8 cellular contexts compared by ENCODE assay signal in genomic region chr14:34982421-34983147, GRCh38. TPM values are rescaled to one million over a fixed set of nuclear protein-coding genes. Genes with fewer than 3 reads are reported as not detected.
DNase-seq lines count a peak whose midpoint lies in the region; ATAC-seq, FAIRE-seq and TF ChIP-seq lines count a peak whose summit lies in the region.

TSS of gene SRP54 (plus strand) at chr14:34982992. CDS start at chr14:34996710, 13,718 bp downstream.

- peak; percentile 65 to 81 for TF ChIP-seq POLR2A in H1 (IDR thresholded peaks at IDR 0.05; ENCODE audit: control extremely low read depth in 1 of 2, low read depth in 2 of 2, low read length in 2 of 2)

- no peak within 1 kb of the TSS for H2AK5ac ChIP-seq in H1 (ENCODE audit: low read depth, low read length)

- peak within 1 kb of the TSS; percentile 86 for H2BK5ac ChIP-seq in H1 (ENCODE audit: low read depth, low read length)

- no peak for TF ChIP-seq EP300 in H1 (IDR thresholded peaks at IDR 0.05; ENCODE audit: borderline replicate concordance in 1 of 2, low read depth in 2 of 2, low read length in 2 of 2)

- TF ChIP-seq RAD21 in H1 (IDR thresholded peaks at IDR 0.05 in 1 of 2, conservative IDR thresholded peaks at IDR 0.05 in 1 of 2; ENCODE audit: low read depth in 2 of 2, low read length in 2 of 2): peak; percentile 25 to 34; a peak in 3 of 4 replicates

- peak in 2 of 3 experiments; percentile 35 to 51; a peak in 3 of 4 replicates for TF ChIP-seq CTCF in H1 (IDR thresholded peaks at IDR 0.05; ENCODE audit: control extremely low read depth in 1 of 3, insufficient read depth in 1 of 3, low read depth in 1 of 3, low read length in 3 of 3)

- H3K4me1 ChIP-seq in H1 (replicated peaks in 1 of 4; ENCODE audit: control insufficient read depth in 3 of 4, insufficient read depth in 4 of 4, low read length in 3 of 4): peaks cover 0 to 5% (median 2%) of the 10 kb centered on the region in 4 experiments; a peak in 3 of 7 replicates

- peak within 1 kb of the TSS; percentile 64 to 93 (median 80) for H3K9ac ChIP-seq in H1 (replicated peaks in 1 of 4; ENCODE audit: extremely low read depth in 1 of 4, low read depth in 3 of 4, low read length in 3 of 4)

- 0 out of 2 replicates have a peak within 1 kb of the TSS, but pooled peaks have one; percentile 61 for H2BK15ac ChIP-seq in H1 (ENCODE audit: low read length)

- 3% methylated on average over 41 of the region's 45 CpGs; no CpG with 5 or more reads in 1 of the 2 experiments for WGBS in H1 (ENCODE audit: extremely low coverage in 1 of 2, insufficient coverage in 1 of 2, insufficient read length in 1 of 2, insufficient replicate concordance in 2 of 2, low coverage in 1 of 2, low lambda C conversion rate in 2 of 2, missing lambda C conversion rate in 1 of 2), 2 experiments

- CTCF ChIA-PET in activated CD8-positive, alpha-beta memory T cell treated with anti-CD3 and anti-CD28 coated beads for 36 hours (lab: Charles Lee): interaction anchor here (0.7 to 1.3 kb wide), 2 partner anchors 105 to 109 kb away, joined by 3 to 4 read pairs; no protein-coding TSS in a partner anchor
- CTCF ChIA-PET in H1 (lab: Charles Lee; ENCODE audit: partially characterized antibody): interaction anchor here (0.6 to 1.5 kb wide), 3 partner anchors 14 to 423 kb away, joined by 3 read pairs; no protein-coding TSS in a partner anchor

- H4K91ac ChIP-seq in H1 (replicated peaks; ENCODE audit: insufficient read length, low read length): peak within 1 kb of the TSS; percentile 42

- H3K79me2 ChIP-seq in H1 (ENCODE audit: control insufficient read depth in 1 of 2, insufficient read depth in 2 of 2, low read length in 2 of 2): peaks cover 0 to 73% of the 10 kb centered on the region in 2 experiments; a peak in 2 of 4 replicates

- no peak within 1 kb of the TSS for H3K23ac ChIP-seq in H1 (ENCODE audit: insufficient read length)

- in situ Hi-C loops in Caki2 (cut with HindIII; ENCODE audit: low pct_unique_long_range_greater_than_20kb, low sequenced_read_pairs): no loop called here

- no peak within 1 kb of the TSS for H2BK20ac ChIP-seq in H1 (ENCODE audit: low read length)

- H3K56ac ChIP-seq in H1 (replicated peaks; ENCODE audit: insufficient read length, low read depth, low read length): peak within 1 kb of the TSS; percentile 48

- H3K27me3 ChIP-seq in H1 (replicated peaks in 1 of 4; ENCODE audit: control insufficient read depth in 3 of 4, extremely low read depth in 1 of 4, insufficient read depth in 3 of 4, low read length in 3 of 4): no peaks in the 10 kb centered on the region

- no peaks in the 10 kb centered on the region for H3K9me3 ChIP-seq in H1 (ENCODE audit: insufficient read depth in 2 of 2, low read depth in 1 of 2, low read length in 1 of 2)

- peak; percentile 70 for FAIRE-seq in H1 (lab: Jason Lieb, UNC)

- H4K5ac ChIP-seq in H1 (ENCODE audit: insufficient read length, low read depth, low read length): peak within 1 kb of the TSS; percentile 68

- peak; percentile 97 for DNase-seq in Caki2 (ENCODE audit: low read depth)
- DNase-seq in HT1080 (ENCODE audit: low read depth): peak; percentile 97
- DNase-seq in NOMO-1 (lab: John Stamatoyannopoulos, UW; ENCODE audit: unreplicated experiment in 2 of 2): peak; percentile 96 to 98
- peak; percentile 98 to 99 for DNase-seq in H1 (ENCODE audit: low read depth in 1 of 2, low spot score in 2 of 2)
- peak; percentile 97 for DNase-seq in medulla oblongata (ENCODE audit: extremely low spot score)
- peak; percentile 100 for DNase-seq in stimulated activated CD8-positive, alpha-beta memory T cell treated with anti-CD3 and anti-CD28 coated beads, Interleukin-12 subunit alpha, Interleukin-12 subunit beta, amount 100 ng/mL, for 1 hour (ENCODE audit: low read depth)

- H3K4ac ChIP-seq in H1 (replicated peaks; ENCODE audit: insufficient read length, low read depth, low read length): peak within 1 kb of the TSS; percentile 41

- peak; percentile 72 for ATAC-seq in GM21367 (IDR thresholded peaks at IDR 0.05; ENCODE audit: unreplicated experiment)

- H2BK12ac ChIP-seq in H1 (ENCODE audit: low read depth, low read length): peak within 1 kb of the TSS; percentile 78; the same call in 1 of the 2 replicates

- peak within 1 kb of the TSS; percentile 82 for H3K18ac ChIP-seq in H1 (ENCODE audit: extremely low read depth, low read length)

- peak within 1 kb of the TSS; percentile 72; the same call in 1 of the 2 replicates for H4K8ac ChIP-seq in H1 (ENCODE audit: extremely low read depth, insufficient read depth, low read length)

- peaks cover 5% of the 10 kb centered on the region; the same call in 1 of the 2 replicates for H3K79me1 ChIP-seq in H1 (ENCODE audit: low read depth, low read length)

- POLR2A ChIA-PET in activated CD8-positive, alpha-beta memory T cell treated with anti-CD3 and anti-CD28 coated beads for 36 hours (lab: Charles Lee): interaction anchor here (0.5 to 3.2 kb wide), 6 partner anchors 52 to 422 kb away, joined by 4 to 32 read pairs (median 12); partner anchors contain the start of genes BAZ1A, FAM177A1 and NFKBIA
- POLR2A ChIA-PET in H1 (lab: Charles Lee; ENCODE audit: partially characterized antibody): interaction anchor here (0.5 to 2.4 kb wide), 24 partner anchors 9 to 520 kb away, joined by 3 to 14 read pairs (median 4); partner anchors contain the start of genes BAZ1A, CFL2, FAM177A1 and PPP2R3C

- no peak within 1 kb of the TSS for H3K14ac ChIP-seq in H1 (ENCODE audit: insufficient read length)

- peak within 1 kb of the TSS; percentile 73 to 98 for H3K4me2 ChIP-seq in H1 (ENCODE audit: insufficient read depth in 1 of 2, low read depth in 2 of 2, low read length in 2 of 2)

- H3K27ac ChIP-seq in H1 (ENCODE audit: low read depth, low read length): peak within 1 kb of the TSS; percentile 97

- no peaks in the 10 kb centered on the region for H4K20me1 ChIP-seq in H1 (replicated peaks in 1 of 2; ENCODE audit: control insufficient read depth in 1 of 2, insufficient read depth in 2 of 2, low read length in 2 of 2)

- H3K23me2 ChIP-seq in H1 (ENCODE audit: low read depth, low read length): peaks cover 12% of the 10 kb centered on the region

- H3K36me3 ChIP-seq in H1 (ENCODE audit: control insufficient read depth in 2 of 4, insufficient read depth in 4 of 4, low read length in 3 of 4): no peaks in the 10 kb centered on the region

- H2AFZ ChIP-seq in H1 (ENCODE audit: low read length): peak within 1 kb of the TSS; percentile 76

- no peak within 1 kb of the TSS for H2BK120ac ChIP-seq in H1 (replicated peaks; ENCODE audit: low read depth, low read length)

- peak within 1 kb of the TSS; percentile 76 to 84 (median 79) for H3K4me3 ChIP-seq in H1 (ENCODE audit: extremely low read depth in 1 of 4, insufficient read depth in 2 of 4, low read depth in 3 of 4, low read length in 4 of 4)

TF ChIP-seq in H1, 55 proteins besides CTCF, POLR2A, EP300 and RAD21 (continues in another document):
- TF ChIP-seq RNF2 (IDR thresholded peaks at IDR 0.05; ENCODE audit: borderline replicate concordance, low read depth, low read length, missing control alignments, poor library complexity, severe bottlenecking) (no peak), NANOG (IDR thresholded peaks at IDR 0.05; ENCODE audit: insufficient read depth, low read depth, low read length, poor library complexity, severe bottlenecking) (no peak), KDM4A (IDR thresholded peaks at IDR 0.05; ENCODE audit: low read depth, low read length, severe bottlenecking) (peak; percentile 52), EGR1 (IDR thresholded peaks at IDR 0.05; ENCODE audit: borderline replicate concordance, low read depth, low read length) (no peak), ATF2 (IDR thresholded peaks at IDR 0.05; ENCODE audit: low read length) (peak; percentile 89), CEBPB (IDR thresholded peaks at IDR 0.05; ENCODE audit: low read depth, low read length) (no peak), NRF1 (IDR thresholded peaks at IDR 0.05; ENCODE audit: low read depth, low read length) (peak; percentile 97), POU5F1 (IDR thresholded peaks at IDR 0.05; ENCODE audit: low read depth, low read length) (no peak), ATF3 (IDR thresholded peaks at IDR 0.05; ENCODE audit: insufficient read depth, low read depth, low read length) (0 out of 2 replicates have a peak, but pooled peaks have one; percentile 17), CTBP2 (IDR thresholded peaks at IDR 0.05; ENCODE audit: borderline replicate concordance, insufficient read depth, insufficient read length, low read length) (peak; percentile 44), CHD2 (IDR thresholded peaks at IDR 0.05; ENCODE audit: low read length) (peak; percentile 18)

RNA-seq across cellular contexts. Expression of gene SRP54, which starts in this region (rescaled TPM):
- total RNA-seq in Caki2 (2014; rRNA removed; shearing (Covaris generic); ENCODE audit: low replicate concordance): 89.1 and 96.2 TPM in 2 replicates
- 62.0 and 66.1 TPM in 2 replicates for total RNA-seq in HT1080 (2014; rRNA removed; shearing (Covaris generic))
- 59.8 and 72.1 TPM in 2 replicates for polyA plus RNA-seq in HT1080 (2015; cell fraction: cytosol; rRNA removed)
- polyA plus RNA-seq in HT1080 (2015; cell fraction: nucleus; rRNA removed): 139 and 149 TPM in 2 replicates
- total RNA-seq in activated CD8-positive, alpha-beta memory T cell treated with anti-CD3 and anti-CD28 coated beads for 36 hours: 10 to 100 TPM; 72.4 to 74.1 TPM
- total RNA-seq in H1 (2021; fragmentation: NEBNext Ultra II Directional; extraction: Animal tissue kit (Norgen Biotek cat#: 25700)): 60.0 and 61.2 TPM in 2 replicates
- polyA plus RNA-seq in H1 (2011; rRNA removed): 19.7 and 25.7 TPM in 2 replicates
- polyA plus RNA-seq in H1 (2011; cell fraction: cytosol; rRNA removed): 29.8 TPM
- polyA plus RNA-seq in H1 (2011; cell fraction: nucleus; rRNA removed): 18.5 TPM
- 44.7 to 74.3 TPM (median 48.0 TPM) in 4 replicates for polyA plus RNA-seq in H1 (2012, experiment 1 of 2)
- polyA plus RNA-seq in H1 (2012, experiment 2 of 2): 5.3 TPM
- 45.0 TPM for polyA plus RNA-seq in H1 (2013, experiment 1 of 2)
- polyA plus RNA-seq in H1 (2013, experiment 2 of 2): 44.8 TPM
- 16.6 and 24.6 TPM in 2 replicates for polyA minus RNA-seq in H1 (2011; rRNA and poly(A)+ RNA removed)
- polyA minus RNA-seq in H1 (2011; cell fraction: cytosol; rRNA and poly(A)+ RNA removed): 14.6 TPM
- polyA minus RNA-seq in H1 (2011; cell fraction: nucleus; rRNA and poly(A)+ RNA removed): 21.7 TPM

Comparison
In these comparisons a context has a peak if more than half of its experiments do, and no peak if none do; other contexts are left out.
1. Peak in every context shown above with its lines: DNase-seq, ATAC-seq, H3K4me3 ChIP-seq and H3K27ac ChIP-seq.